Comparison of ENCODE assay signal across 17 cellular contexts in the genomic region with DNA sequence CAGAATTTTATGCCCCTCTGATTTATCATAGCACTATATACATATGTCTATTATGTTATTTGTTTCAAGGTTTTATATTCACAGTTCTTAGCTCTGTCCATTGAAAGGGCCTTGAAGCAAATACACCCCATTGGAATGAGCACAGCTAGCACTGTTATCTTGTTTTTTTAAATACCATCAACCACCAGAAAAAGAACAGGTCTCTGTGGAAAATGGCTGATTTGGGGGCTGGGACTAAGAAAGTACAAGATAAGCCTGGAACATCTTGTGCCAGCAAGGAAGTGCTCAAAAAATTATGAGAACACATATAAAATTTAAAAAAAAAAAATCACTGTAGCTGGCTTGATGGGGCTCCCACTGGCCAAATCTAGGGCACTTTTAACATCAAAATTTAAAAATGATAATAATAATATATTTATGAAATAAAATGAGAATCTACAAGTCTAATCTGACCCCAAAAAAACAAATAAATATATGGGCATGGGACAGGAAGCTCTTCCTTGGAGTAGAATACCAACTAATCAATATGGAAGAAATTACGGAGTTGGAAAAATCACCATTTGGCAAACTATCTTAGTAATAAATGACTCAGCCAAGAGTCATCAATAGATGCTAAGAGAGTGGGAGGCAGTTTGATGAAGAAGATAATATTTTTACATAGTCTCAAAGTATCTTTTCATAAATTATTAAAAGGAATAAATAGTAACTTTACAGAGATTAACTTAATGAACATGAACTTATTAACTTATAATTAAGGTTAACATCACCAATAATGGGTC.
"Had no signal": no experiment of that assay in that cellular context is flagged by ENCODE, and none has a peak within 500 bp of the region (broad histone marks: within the 10 kb centered on the region; RNA-seq: fewer than 3 reads in every experiment).

No MANE protein-coding gene starts in this region.

- H3K4me3 Mint-ChIP-seq: activated naive CD4-positive, alpha-beta T cell treated with anti-CD3 and anti-CD28 coated beads, Interleukin-2, amount 50 U/mL, for 24 hours; dendritic cell treated with granulocyte-macrophage colony-stimulating factor and Interleukin-4, amounts not matched to agents 40 ng/mL and 50 ng/mL, for 4 days; natural killer cell treated with Interleukin-12 subunit alpha and Interleukin-12 subunit beta and Interleukin-15 and Interleukin-18, amount 100 ng/mL, for 72 hours; stimulated activated memory B cell treated with anti-CD40 and anti-IgM and Interleukin-4, amounts not matched to agents 10 μg/mL and 1 μg/mL and 100 μg/mL, for 72 hours had no signal

- H3K9me3 Mint-ChIP-seq: activated naive CD4-positive, alpha-beta T cell treated with anti-CD3 and anti-CD28 coated beads, Interleukin-2, amount 50 U/mL, for 24 hours; dendritic cell treated with granulocyte-macrophage colony-stimulating factor and Interleukin-4, amounts not matched to agents 40 ng/mL and 50 ng/mL, for 4 days; natural killer cell treated with Interleukin-12 subunit alpha and Interleukin-12 subunit beta and Interleukin-15 and Interleukin-18, amount 100 ng/mL, for 72 hours; stimulated activated memory B cell treated with anti-CD40 and anti-IgM and Interleukin-4, amounts not matched to agents 10 μg/mL and 1 μg/mL and 100 μg/mL, for 72 hours had no signal

- H3K9me3 ChIP-seq: adrenal gland, body of pancreas, tibial artery had no signal

- H3K4me1 Mint-ChIP-seq: stimulated activated memory B cell treated with anti-CD40 and anti-IgM and Interleukin-4, amounts not matched to agents 10 μg/mL and 1 μg/mL and 100 μg/mL, for 72 hours had no signal

- ATAC-seq: body of pancreas; natural killer cell treated with Interleukin-12 subunit alpha and Interleukin-12 subunit beta and Interleukin-15 and Interleukin-18, amount 100 ng/mL, for 72 hours; stimulated activated memory B cell treated with anti-CD40 and anti-IgM and Interleukin-4, amounts not matched to agents 10 μg/mL and 1 μg/mL and 100 μg/mL, for 72 hours had no signal

- H3K27me3 ChIP-seq: adrenal gland, body of pancreas, tibial artery had no signal

- H3K27ac Mint-ChIP-seq: activated naive CD4-positive, alpha-beta T cell treated with anti-CD3 and anti-CD28 coated beads, Interleukin-2, amount 50 U/mL, for 24 hours; dendritic cell treated with granulocyte-macrophage colony-stimulating factor and Interleukin-4, amounts not matched to agents 40 ng/mL and 50 ng/mL, for 4 days; natural killer cell treated with Interleukin-12 subunit alpha and Interleukin-12 subunit beta and Interleukin-15 and Interleukin-18, amount 100 ng/mL, for 72 hours; stimulated activated memory B cell treated with anti-CD40 and anti-IgM and Interleukin-4, amounts not matched to agents 10 μg/mL and 1 μg/mL and 100 μg/mL, for 72 hours had no signal

- H3K4me1 ChIP-seq: adrenal gland had no signal

- H3K36me3 ChIP-seq: adrenal gland had no signal

- DNase-seq: activated CD4-positive, alpha-beta T cell treated with anti-CD3 and anti-CD28 coated beads, Interleukin-2, amount 50 U/mL, for 4 hours; activated CD4-positive, CD25-positive, alpha-beta regulatory T cell treated with anti-CD3 and anti-CD28 coated beads, Interleukin-2, amount 50 U/mL, for 72 hours; activated effector memory CD4-positive, alpha-beta T cell treated with anti-CD3 and anti-CD28 coated beads, Interleukin-2, amount 50 U/mL, for 16 hours; activated T-cell treated with anti-CD3 and anti-CD28 coated beads, Interleukin-2, amount 50 U/mL, for 1 hour; adrenal gland; body of pancreas; effector memory CD4-positive, alpha-beta T cell; hippocampal formation; posterior cingulate gyrus; retina; T-helper 9 cell; tibial artery had no signal

- FAIRE-seq: urothelium cell line had no signal

- H3K27me3 Mint-ChIP-seq: activated naive CD4-positive, alpha-beta T cell treated with anti-CD3 and anti-CD28 coated beads, Interleukin-2, amount 50 U/mL, for 24 hours; dendritic cell treated with granulocyte-macrophage colony-stimulating factor and Interleukin-4, amounts not matched to agents 40 ng/mL and 50 ng/mL, for 4 days; natural killer cell treated with Interleukin-12 subunit alpha and Interleukin-12 subunit beta and Interleukin-15 and Interleukin-18, amount 100 ng/mL, for 72 hours; stimulated activated memory B cell treated with anti-CD40 and anti-IgM and Interleukin-4, amounts not matched to agents 10 μg/mL and 1 μg/mL and 100 μg/mL, for 72 hours had no signal

- H3K27ac ChIP-seq: adrenal gland, body of pancreas, tibial artery had no signal

- H3K4me3 ChIP-seq: adrenal gland, body of pancreas, tibial artery had no signal
